Comparison of ENCODE assay signal across 8 cellular contexts in genomic region chr6:109441069-109441816, GRCh38. TPM values are rescaled to one million over a fixed set of nuclear protein-coding genes. Genes with fewer than 3 reads are reported as not detected.
DNase-seq lines count a peak whose midpoint lies in the region; ATAC-seq and TF ChIP-seq lines count a peak whose summit lies in the region.

No MANE protein-coding gene starts in this region.

- no TSS peak for BruUV-seq in Panc1 (replicated peaks; lab: Mats Ljungman, UMichigan)

- H3K27ac Mint-ChIP-seq in CD8-positive, alpha-beta memory T cell: peak overlapping the region; percentile 94 to 99 (median 96)

- H3K4me1 ChIP-seq in CD8-positive, alpha-beta memory T cell (ENCODE audit: insufficient read depth, low read length): peaks cover 21% of the 10 kb centered on the region
- H3K4me1 ChIP-seq in Panc1 (ENCODE audit: control insufficient read depth, insufficient read depth, low read length): peaks cover 14% of the 10 kb centered on the region
- H3K4me1 ChIP-seq in skeletal muscle satellite cell (ENCODE audit: control insufficient read depth, insufficient read depth, low read length): peaks cover 16% of the 10 kb centered on the region

- H3K4me2 ChIP-seq in skeletal muscle satellite cell (ENCODE audit: low read length): peak overlapping the region; percentile 97

- DNase-seq in CD8-positive, alpha-beta memory T cell: peak; percentile 36 to 73 (median 63)
- DNase-seq in Panc1 (ENCODE audit: low read depth, low spot score): no peak
- peak; percentile 63 for DNase-seq in hepatic stellate cell (ENCODE audit: low spot score)
- DNase-seq in midbrain (lab: John Stamatoyannopoulos, UW): no peak

- no peaks in the 10 kb centered on the region for H3K27me3 ChIP-seq in CD8-positive, alpha-beta memory T cell (ENCODE audit: insufficient read depth, low read length, poor library complexity, severe bottlenecking)
- no peaks in the 10 kb centered on the region for H3K27me3 ChIP-seq in Panc1 (ENCODE audit: control insufficient read depth, insufficient read depth, low read length)
- H3K27me3 ChIP-seq in skeletal muscle satellite cell (ENCODE audit: control insufficient read depth, insufficient read depth, low read length): no peaks in the 10 kb centered on the region

- peak; percentile 14 for ATAC-seq in GM19372 (IDR thresholded peaks at IDR 0.05; ENCODE audit: low read depth, unreplicated experiment)
- peak; percentile 4 for ATAC-seq in HG03521 (IDR thresholded peaks at IDR 0.05; ENCODE audit: unreplicated experiment)
- ATAC-seq in Panc1: peak; percentile 62

- peaks cover 22 to 33% (median 32%) of the 10 kb centered on the region in 3 donors for H3K4me1 Mint-ChIP-seq in CD8-positive, alpha-beta memory T cell

- no peak for TF ChIP-seq CTCF in Panc1 (IDR thresholded peaks at IDR 0.05)

- peaks cover 0 to 47% (median 3%) of the 10 kb centered on the region in 3 donors for H3K36me3 Mint-ChIP-seq in CD8-positive, alpha-beta memory T cell

- POLR2A ChIA-PET in CD8-positive, alpha-beta memory T cell (lab: Charles Lee): interaction anchor here (0.7 to 5.1 kb wide), 6 partner anchors 10 to 59 kb away, joined by 4 to 45 read pairs (median 12); partner anchors contain the start of genes CD164, MICAL1 and ZBTB24
- POLR2A ChIA-PET in Panc1 (lab: Charles Lee): interaction anchor here (0.5 to 1.6 kb wide), 6 partner anchors 23 to 1183 kb away, joined by 3 read pairs; partner anchors contain the start of genes SESN1 and ZBTB24

- H3K9me3 Mint-ChIP-seq in CD8-positive, alpha-beta memory T cell: no peaks in the 10 kb centered on the region

- H3K4me3 ChIP-seq in CD8-positive, alpha-beta memory T cell (ENCODE audit: low read length): peak overlapping the region; percentile 69
- peak overlapping the region; percentile 74 to 77 for H3K4me3 ChIP-seq in Panc1 (ENCODE audit: low read depth in 2 of 2, low read length in 2 of 2)
- peak overlapping the region; percentile 87 for H3K4me3 ChIP-seq in skeletal muscle satellite cell (ENCODE audit: low read length)

- no peaks in the 10 kb centered on the region for H3K9me3 ChIP-seq in CD8-positive, alpha-beta memory T cell (ENCODE audit: low read length)
- no peaks in the 10 kb centered on the region for H3K9me3 ChIP-seq in Panc1 (ENCODE audit: control insufficient read depth, insufficient read depth, low read depth, low read length)
- no peaks in the 10 kb centered on the region for H3K9me3 ChIP-seq in skeletal muscle satellite cell (replicated peaks; ENCODE audit: low read length)

- H3K4me3 Mint-ChIP-seq in CD8-positive, alpha-beta memory T cell: peak overlapping the region; percentile 90 to 95 (median 93)

- CTCF ChIA-PET in CD8-positive, alpha-beta memory T cell (lab: Charles Lee): interaction anchor here (0.9 to 5.9 kb wide), 15 partner anchors 10 to 599 kb away, joined by 3 to 49 read pairs (median 4); partner anchors contain the start of genes AK9, CD164, FIG4 and MICAL1
- CTCF ChIA-PET in Panc1 (lab: Charles Lee): interaction anchor here (1.0 to 1.5 kb wide), 2 partner anchors 58 to 253 kb away, joined by 4 read pairs; no protein-coding TSS in a partner anchor

- H3K27me3 Mint-ChIP-seq in CD8-positive, alpha-beta memory T cell: peaks cover 0 to 3% of the 10 kb centered on the region in 2 donors

- in situ Hi-C loops in Panc1 (cut with HindIII; ENCODE audit: low pct_unique_long_range_greater_than_20kb, low sequenced_read_pairs): no loop called here

- peak overlapping the region; percentile 86 for H3K9ac ChIP-seq in skeletal muscle satellite cell (ENCODE audit: low read depth, low read length)

- no peaks in the 10 kb centered on the region for H3K36me3 ChIP-seq in CD8-positive, alpha-beta memory T cell (ENCODE audit: insufficient read depth, low read length)
- H3K36me3 ChIP-seq in Panc1 (ENCODE audit: control insufficient read depth, insufficient read depth, low read length): peaks cover 2% of the 10 kb centered on the region; the same call in 1 of the 2 replicates
- H3K36me3 ChIP-seq in skeletal muscle satellite cell (ENCODE audit: insufficient read depth, low read length): peaks cover 39% of the 10 kb centered on the region

- peak overlapping the region; percentile 90 for H3K27ac ChIP-seq in CD8-positive, alpha-beta memory T cell (ENCODE audit: low read depth, low read length)
- H3K27ac ChIP-seq in Panc1 (ENCODE audit: low read length) (peak overlapping the region; percentile 83), angular gyrus (ENCODE audit: low read depth, low read length) (peak overlapping the region; percentile 55)

- intact Hi-C loops in Panc1 (cut with micrococcal nuclease; ENCODE audit: unreplicated experiment): loop anchor here (5.0 kb wide), 1 partner anchor 59 kb away; the partner anchor contains the start of gene CD164

RNA-seq across cellular contexts. Expression of gene SMPD2, which starts 0.7 kb away (rescaled TPM):
- 10 to 100 TPM; 15.1 to 15.8 TPM for total RNA-seq in CD8-positive, alpha-beta memory T cell
- polyA plus RNA-seq in CD8-positive, alpha-beta memory T cell: 9.4 TPM
- total RNA-seq in Panc1 (2021; ENCODE audit: unreplicated experiment): 50.0 TPM
- polyA plus RNA-seq in Panc1 (2012; ENCODE audit: insufficient read length): 51.0 TPM
- total RNA-seq in skeletal muscle satellite cell (2012; rRNA removed): 14.2 and 15.3 TPM in 2 replicates

RNA-seq across cellular contexts. Expression of gene PPIL6, which starts 0.8 kb away (rescaled TPM):
- under 1 TPM in 1 of 2 experiments, not detected in 1; 0.13 TPM for total RNA-seq in CD8-positive, alpha-beta memory T cell
- 0.46 TPM for polyA plus RNA-seq in CD8-positive, alpha-beta memory T cell
- total RNA-seq in Panc1 (2021; ENCODE audit: unreplicated experiment): 2.2 TPM
- polyA plus RNA-seq in Panc1 (2012; ENCODE audit: insufficient read length): 2.0 TPM
- 1.3 and 2.5 TPM in 2 replicates for total RNA-seq in skeletal muscle satellite cell (2012; rRNA removed)

RNA-seq across cellular contexts. Expression of gene MICAL1, which starts 14.3 kb away (rescaled TPM):
- 10 to 100 TPM; 33.2 to 34.7 TPM for total RNA-seq in CD8-positive, alpha-beta memory T cell
- polyA plus RNA-seq in CD8-positive, alpha-beta memory T cell: 18.8 TPM
- 64.5 TPM for total RNA-seq in Panc1 (2021; ENCODE audit: unreplicated experiment)
- 66.5 TPM for polyA plus RNA-seq in Panc1 (2012; ENCODE audit: insufficient read length)
- total RNA-seq in skeletal muscle satellite cell (2012; rRNA removed): 64.2 and 69.5 TPM in 2 replicates

RNA-seq across cellular contexts. Expression of gene ZBTB24, which starts 41.8 kb away (rescaled TPM):
- total RNA-seq in CD8-positive, alpha-beta memory T cell: 10 to 100 TPM; 19.5 to 19.9 TPM
- polyA plus RNA-seq in CD8-positive, alpha-beta memory T cell: 7.5 TPM
- 21.5 TPM for total RNA-seq in Panc1 (2021; ENCODE audit: unreplicated experiment)
- 7.8 TPM for polyA plus RNA-seq in Panc1 (2012; ENCODE audit: insufficient read length)
- 7.4 TPM in 2 replicates for total RNA-seq in skeletal muscle satellite cell (2012; rRNA removed)

RNA-seq across cellular contexts. Expression of gene CD164, which starts 59.0 kb away (rescaled TPM):
- total RNA-seq in CD8-positive, alpha-beta memory T cell: 100 to 1,000 TPM; 246 to 259 TPM
- 291 TPM for polyA plus RNA-seq in CD8-positive, alpha-beta memory T cell
- 337 TPM for total RNA-seq in Panc1 (2021; ENCODE audit: unreplicated experiment)
- 405 TPM for polyA plus RNA-seq in Panc1 (2012; ENCODE audit: insufficient read length)
- total RNA-seq in skeletal muscle satellite cell (2012; rRNA removed): 173 and 302 TPM in 2 replicates

Comparison
In these comparisons a context has a peak if more than half of its experiments do, and no peak if none do; other contexts are left out.
1. DNase-seq: peak in CD8-positive, alpha-beta memory T cell (5 of 5) and hepatic stellate cell (single experiment); none in Panc1 (single experiment) and midbrain (single experiment).
2. ATAC-seq: peak in every context shown above with its lines; median percentile 62 in Panc1; 14 in GM19372; 4 in HG03521.
3. Peak in every context shown above with its lines, with median percentiles within 50 percentile points of each other: H3K27ac ChIP-seq and H3K4me3 ChIP-seq.